Comparison of ENCODE assay signal across 22 cellular contexts in the genomic region with DNA sequence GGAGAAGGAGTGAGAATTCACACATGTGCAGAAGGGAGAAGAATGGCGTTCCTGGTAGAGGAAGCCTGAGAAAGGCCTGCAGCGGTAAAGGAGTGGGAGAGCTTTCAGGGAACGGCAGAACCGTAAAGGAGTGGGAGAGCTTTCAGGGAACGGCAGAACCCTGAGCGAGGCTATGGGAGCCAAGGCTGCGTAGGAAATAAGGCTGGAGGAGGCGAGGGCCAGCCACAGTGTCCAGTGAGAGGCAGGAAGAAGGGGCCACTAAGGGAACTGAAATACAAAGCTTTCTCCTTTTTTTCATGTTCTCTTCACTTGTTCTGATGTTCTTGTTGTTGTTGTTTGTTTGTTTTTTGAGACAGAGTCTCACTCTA. TPM values are rescaled to one million over a fixed set of nuclear protein-coding genes. Genes with fewer than 3 reads are reported as not detected.
"Had no signal": no experiment of that assay in that cellular context is flagged by ENCODE, and none has a peak within 500 bp of the region (broad histone marks: within the 10 kb centered on the region; RNA-seq: fewer than 3 reads in every experiment).

No MANE protein-coding gene starts in this region.

- H3K27me3 Mint-ChIP-seq: activated CD4-positive, alpha-beta memory T cell treated with anti-CD3 and anti-CD28 coated beads for 36 hours had no signal

- H3K4me3 Mint-ChIP-seq: activated CD4-positive, alpha-beta memory T cell treated with anti-CD3 and anti-CD28 coated beads for 36 hours; activated CD4-positive, alpha-beta T cell treated with anti-CD3 and anti-CD28 coated beads, Interleukin-2, amount 10 ng/mL, durations not matched to agents 7 days and 5 days; activated naive CD4-positive, alpha-beta T cell treated with anti-CD3 and anti-CD28 coated beads, Interleukin-2, amount 10 ng/mL, durations not matched to agents 7 days and 5 days; activated T-cell treated with anti-CD3 and anti-CD28 coated beads, Interleukin-2, amount 50 U/mL, for 72 hours; central memory CD8-positive, alpha-beta T cell had no signal

- H3K27ac ChIP-seq: ascending aorta, body of pancreas, SK-N-MC, VCaP had no signal

- ATAC-seq: activated T-cell treated with anti-CD3 and anti-CD28 coated beads, Interleukin-2, amount 50 U/mL, for 72 hours; body of pancreas; PC-3 had no signal

- H3K4me1 ChIP-seq: ascending aorta, body of pancreas had no signal

- H3K4me1 Mint-ChIP-seq: central memory CD8-positive, alpha-beta T cell had no signal

- H3K4me3 ChIP-seq: ascending aorta, body of pancreas, SK-N-MC had no signal

- DNase-seq: activated CD4-positive, alpha-beta T cell treated with anti-CD3 and anti-CD28 coated beads, Interleukin-2, amount 10 ng/mL, durations not matched to agents 7 days and 5 days; activated CD4-positive, CD25-positive, alpha-beta regulatory T cell; activated gamma-delta T cell treated with Interleukin-2 at 50 U/mL for 16 hours; activated naive CD4-positive, alpha-beta T cell treated with anti-CD3 and anti-CD28 coated beads, Interleukin-2, amount 10 ng/mL, durations not matched to agents 7 days and 5 days; activated T-cell treated with anti-CD3 and anti-CD28 coated beads, Interleukin-2, amount 50 U/mL, for 72 hours; amniotic stem cell; body of pancreas; KG1; NCI-H1048; NCI-H146; NCI-H187 treated with DMSO at 0.1 percent for 48 hours; NCI-H2081 treated with DMSO at 0.1 percent for 48 hours; NCI-H446; NCI-H524; PC-3; T-helper 1 cell had no signal

- H3K36me3 Mint-ChIP-seq: activated naive CD4-positive, alpha-beta T cell treated with anti-CD3 and anti-CD28 coated beads, Interleukin-2, amount 10 ng/mL, durations not matched to agents 7 days and 5 days had no signal

- H3K36me3 ChIP-seq: ascending aorta had no signal

- H3K27ac Mint-ChIP-seq: activated CD4-positive, alpha-beta memory T cell treated with anti-CD3 and anti-CD28 coated beads for 36 hours; activated CD4-positive, alpha-beta T cell treated with anti-CD3 and anti-CD28 coated beads, Interleukin-2, amount 10 ng/mL, durations not matched to agents 7 days and 5 days; activated naive CD4-positive, alpha-beta T cell treated with anti-CD3 and anti-CD28 coated beads, Interleukin-2, amount 10 ng/mL, durations not matched to agents 7 days and 5 days; activated T-cell treated with anti-CD3 and anti-CD28 coated beads, Interleukin-2, amount 50 U/mL, for 72 hours; activated T-helper 2 cell treated with anti-CD3 and anti-CD28 coated beads, Interferon-gamma antibody, Interleukin-2, Interleukin-4, amounts not matched to agents 10 μg/mL and 5 μg/mL and 100 μg/mL, durations not matched to agents 14 hours and 24 hours and 36 hours had no signal

- H3K9me3 Mint-ChIP-seq: activated naive CD4-positive, alpha-beta T cell treated with anti-CD3 and anti-CD28 coated beads, Interleukin-2, amount 10 ng/mL, durations not matched to agents 7 days and 5 days had no signal

- H3K9me3 ChIP-seq: ascending aorta, body of pancreas had no signal

- H3K27me3 ChIP-seq: ascending aorta, body of pancreas had no signal

RNA-seq across cellular contexts. Expression of gene SAXO2, which starts 45.1 kb away (rescaled TPM):
- total RNA-seq: activated T-helper 2 cell treated with anti-CD3 and anti-CD28 coated beads, Interferon-gamma antibody, Interleukin-2, Interleukin-4, amounts not matched to agents 10 μg/mL and 5 μg/mL and 100 μg/mL, durations not matched to agents 14 hours and 24 hours and 36 hours; ascending aorta had no signal
